Comparison of ENCODE assay signal across 26 cellular contexts in the genomic region with DNA sequence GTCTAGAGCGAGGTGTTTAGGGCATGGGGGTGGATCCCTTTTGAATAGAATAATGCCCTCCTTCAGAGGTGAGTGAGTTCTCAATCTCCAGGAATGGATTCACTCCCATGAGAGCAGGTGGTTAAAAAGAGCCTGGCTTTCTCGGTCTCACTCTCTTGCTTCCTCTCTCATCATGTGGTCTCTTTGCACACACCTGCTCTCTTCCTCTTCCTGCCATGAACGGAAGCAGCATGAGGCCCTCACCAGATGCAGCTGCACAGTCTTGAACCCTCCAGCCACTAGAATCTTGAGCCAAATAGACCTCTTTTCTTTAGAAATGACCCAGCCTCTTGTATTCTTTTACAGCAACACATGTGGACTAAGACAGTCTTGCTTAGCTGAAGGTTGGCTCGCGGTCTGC.
"Had no signal": no experiment of that assay in that cellular context is flagged by ENCODE, and none has a peak within 500 bp of the region (broad histone marks: within the 10 kb centered on the region; RNA-seq: fewer than 3 reads in every experiment).

No MANE protein-coding gene starts in this region.

- H3K27me3 ChIP-seq: body of pancreas, MG63 had no signal

- H3K9ac ChIP-seq: SK-N-SH had no signal

- H3K4me1 ChIP-seq: adrenal gland, body of pancreas, SJSA1 had no signal

- H3K4me3 ChIP-seq: adrenal gland, body of pancreas, MG63, SJSA1 had no signal

- H3K36me3 ChIP-seq: adrenal gland, MG63, SJSA1 had no signal

- H3K9me3 ChIP-seq: adrenal gland, body of pancreas, SJSA1, SK-N-SH had no signal

- H3K27ac ChIP-seq: adrenal gland, body of pancreas, SJSA1 had no signal

- DNase-seq: activated CD4-positive, alpha-beta T cell treated with anti-CD3 and anti-CD28 coated beads, Interleukin-2, amount 10 ng/mL, durations not matched to agents 24 days and 14 days; activated CD4-positive, alpha-beta T cell treated with anti-CD3 and anti-CD28 coated beads, Interleukin-2, amount 50 U/mL, for 4 hours; activated CD8-positive, alpha-beta T cell treated with anti-CD3 and anti-CD28 coated beads for 36 hours; activated gamma-delta T cell; activated naive CD4-positive, alpha-beta T cell treated with anti-CD3 and anti-CD28 coated beads for 36 hours; activated T-cell treated with anti-CD3 and anti-CD28 coated beads, Interleukin-2, amount 50 U/mL, for 24 hours; adrenal gland; body of pancreas; caudate nucleus; Kasumi-1; MG63; MV-4-11; NCI-H1092; NCI-H1436 treated with DMSO at 0.1 percent for 48 hours; NCI-H187; NCI-H2029 treated with DMSO at 0.1 percent for 48 hours; NCI-H2107; NCI-H226; NCI-H446 treated with DMSO at 0.1 percent for 48 hours; NCI-H524; NK-92 treated with Interleukin-12 subunit alpha and Interleukin-12 subunit beta, amount 100 ng/mL, for 24 hours; SHP77 treated with DMSO at 0.1 percent for 48 hours; SK-N-SH had no signal

- ATAC-seq: activated CD8-positive, alpha-beta T cell treated with anti-CD3 and anti-CD28 coated beads for 36 hours; activated naive CD4-positive, alpha-beta T cell treated with anti-CD3 and anti-CD28 coated beads, Interleukin-2, amount 50 U/mL, for 72 hours; body of pancreas; Panc1 had no signal

- H3K4me2 ChIP-seq: SK-N-SH had no signal

- H3K9me2 ChIP-seq: SK-N-SH had no signal
